9 cellular contexts compared by ENCODE assay signal in genomic region chr3:133547432-133548041, GRCh38. TPM values are rescaled to one million over a fixed set of nuclear protein-coding genes. Genes with fewer than 3 reads are reported as not detected.
DNase-seq lines count a peak whose midpoint lies in the region; ATAC-seq, FAIRE-seq and TF ChIP-seq lines count a peak whose summit lies in the region.
"Had no signal": no experiment of that assay in that cellular context is flagged by ENCODE, and none has a peak within 500 bp of the region (broad histone marks: within the 10 kb centered on the region; RNA-seq: fewer than 3 reads in every experiment).

No MANE protein-coding gene starts in this region.

- no peak for TF ChIP-seq EP300 in tibial nerve (IDR thresholded peaks at IDR 0.05)

- H3K9me3 ChIP-seq in Karpas-422 (ENCODE audit: low read length) = no peaks in the 10 kb centered on the region
- H3K9me3 ChIP-seq in tibial nerve = no peaks in the 10 kb centered on the region

- H3K36me3 ChIP-seq in Karpas-422 (ENCODE audit: insufficient read depth, low read length) (no peaks in the 10 kb centered on the region), bronchial epithelial cell (ENCODE audit: control insufficient read depth, insufficient read depth, low read length) (no peaks in the 10 kb centered on the region), tibial nerve (no peaks in the 10 kb centered on the region)

- no peaks in the 10 kb centered on the region for H3K79me2 ChIP-seq in Karpas-422 (ENCODE audit: low read length)

- H2AFZ ChIP-seq in Karpas-422 (ENCODE audit: low read length) = no peak overlapping the region

- FAIRE-seq in bronchial epithelial cell (lab: Jason Lieb, UNC) = no peak

- peak overlapping the region; percentile 12 for H3K4me2 ChIP-seq in Karpas-422 (ENCODE audit: low read depth, low read length, poor library complexity, severe bottlenecking)

- H3K9ac ChIP-seq in Karpas-422 (ENCODE audit: low read length) = peak overlapping the region; percentile 29

- H4K20me1 ChIP-seq in Karpas-422 (ENCODE audit: insufficient read depth, low read depth, low read length) = no peaks in the 10 kb centered on the region

- H3K4me3 ChIP-seq in Karpas-422 (ENCODE audit: low read length) = no peak overlapping the region
- no peak overlapping the region for H3K4me3 ChIP-seq in bronchial epithelial cell (ENCODE audit: low read depth, low read length)
- no peak overlapping the region for H3K4me3 ChIP-seq in tibial nerve

- TF ChIP-seq CTCF in bronchial epithelial cell (IDR thresholded peaks at IDR 0.05; ENCODE audit: insufficient read depth, low read length, severe bottlenecking) (no peak), tibial nerve (IDR thresholded peaks at IDR 0.05) (no peak)

- no peak for DNase-seq in Karpas-422
- DNase-seq in bronchial epithelial cell (ENCODE audit: low read depth) = peak; percentile 28
- DNase-seq in left lobe of liver (ENCODE audit: low spot score) = peak; percentile 87
- no peak for DNase-seq in tibial nerve (ENCODE audit: low spot score in 2 of 2)
- no peak for DNase-seq in stimulated activated CD4-positive, alpha-beta T cell treated with anti-CD3 and anti-CD28 coated beads, Interleukin-2, amount 100 ng/mL, for 48 hours
- no peak for DNase-seq in NOMO-1 treated with DMSO at 0.1 percent for 48 hours (lab: John Stamatoyannopoulos, UW; ENCODE audit: unreplicated experiment)
- DNase-seq in HT-29 (ENCODE audit: low spot score) = no peak

- no peak for TF ChIP-seq POLR2A in tibial nerve (IDR thresholded peaks at IDR 0.05)

- no peaks in the 10 kb centered on the region for H3K27me3 ChIP-seq in Karpas-422 (ENCODE audit: low read length)
- H3K27me3 ChIP-seq in bronchial epithelial cell (ENCODE audit: control insufficient read depth, insufficient read depth, low read length) = no peaks in the 10 kb centered on the region
- no peaks in the 10 kb centered on the region for H3K27me3 ChIP-seq in tibial nerve

- ATAC-seq in left lobe of liver = peak; percentile 90
- no peak for ATAC-seq in GM21423 (IDR thresholded peaks at IDR 0.05; ENCODE audit: unreplicated experiment)

- H3K9me2 ChIP-seq in Karpas-422 (replicated peaks; ENCODE audit: insufficient read depth, low read length) = no peaks in the 10 kb centered on the region

- peaks cover 38% of the 10 kb centered on the region for H3K4me1 ChIP-seq in Karpas-422 (ENCODE audit: low read length)
- H3K4me1 ChIP-seq in tibial nerve = peaks cover 0 to 22% (median 0%) of the 10 kb centered on the region in 4 donors

- 58 to 89% methylated on average over 3 of the region's 3 CpGs for WGBS in tibial nerve, 2 donors

- peak overlapping the region; percentile 53 for H3K27ac ChIP-seq in Karpas-422 (ENCODE audit: low read length)
- peak overlapping the region in 3 of 4 donors; percentile 40 to 80 (median 62) for H3K27ac ChIP-seq in tibial nerve
- H3K27ac ChIP-seq: epithelial cell of prostate had no signal

RNA-seq across cellular contexts. Expression of gene CDV3, which starts 25.9 kb away (rescaled TPM):
- total RNA-seq in Karpas-422 (2014; rRNA removed; shearing (Covaris generic); ENCODE audit: low replicate concordance) = 772 and 806 TPM in 2 replicates
- total RNA-seq in bronchial epithelial cell = 178 and 232 TPM in 2 replicates
- 60.3 TPM for total RNA-seq in left lobe of liver
- total RNA-seq in tibial nerve = 100 to 1,000 TPM in 2 of 4 donors, 10 to 100 TPM in 2; 86.0 to 115 (median 105) TPM
- 73.9 and 79.6 TPM in 2 replicates for total RNA-seq in HT-29 (2014; rRNA removed; shearing (Covaris generic))

Comparison
In these comparisons a context has a peak if more than half of its experiments do, and no peak if none do; other contexts are left out.
1. DNase-seq: peak in bronchial epithelial cell (single experiment) and left lobe of liver (single experiment); none in Karpas-422 (single experiment), tibial nerve (0 of 2), stimulated activated CD4-positive, alpha-beta T cell treated with anti-CD3 and anti-CD28 coated beads, Interleukin-2, amount 100 ng/mL, for 48 hours (0 of 2), NOMO-1 treated with DMSO at 0.1 percent for 48 hours (single experiment) and HT-29 (single experiment).